Comparison of ENCODE assay signal across 8 cellular contexts in the genomic region with DNA sequence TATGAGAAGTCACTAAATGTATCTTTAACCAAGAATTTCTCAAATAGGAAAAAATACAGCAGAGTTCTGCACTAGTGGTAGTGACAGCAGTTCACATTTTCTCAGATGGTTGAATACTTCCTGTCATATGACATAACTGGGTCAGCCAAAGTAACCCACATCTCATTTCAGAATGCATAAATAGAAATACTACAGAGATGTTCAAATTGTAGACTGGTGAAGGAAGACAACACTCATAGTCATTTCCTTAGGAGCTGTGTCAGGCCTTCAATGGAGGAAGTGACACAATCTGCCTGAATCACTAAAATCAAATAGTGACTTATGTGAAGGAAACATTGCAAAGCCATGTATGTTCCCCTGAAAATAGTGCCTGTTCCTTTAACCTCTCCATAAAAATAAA.
DNase-seq lines count a peak whose midpoint lies in the region; ATAC-seq, FAIRE-seq and TF ChIP-seq lines count a peak whose summit lies in the region.

No MANE protein-coding gene starts in this region.

- H3K36me3 ChIP-seq in effector memory CD4-positive, alpha-beta T cell (ENCODE audit: control insufficient read depth, insufficient read depth, low read length) = no peaks in the 10 kb centered on the region

- no peak overlapping the region for H3K27ac Mint-ChIP-seq in nephron progenitor cell

- no peaks in the 10 kb centered on the region for H3K9me3 Mint-ChIP-seq in nephron progenitor cell

- no peaks in the 10 kb centered on the region for H3K27me3 ChIP-seq in effector memory CD4-positive, alpha-beta T cell (replicated peaks; ENCODE audit: control insufficient read depth, insufficient read depth, low read length, poor library complexity, severe bottlenecking)

- ATAC-seq in HG02884 (IDR thresholded peaks at IDR 0.05; ENCODE audit: unreplicated experiment) = peak; percentile 98

- peak; percentile 52 for FAIRE-seq in RCC 7860 (lab: Jason Lieb, UNC)

- H3K27me3 Mint-ChIP-seq in nephron progenitor cell (ENCODE audit: low read depth, poor library complexity) = no peaks in the 10 kb centered on the region

- H3K4me1 Mint-ChIP-seq in nephron progenitor cell = peaks cover 34% of the 10 kb centered on the region

- H3K4me1 ChIP-seq in effector memory CD4-positive, alpha-beta T cell (ENCODE audit: control insufficient read depth, insufficient read depth, low read length, poor library complexity, severe bottlenecking) = peaks cover 19% of the 10 kb centered on the region

- no peak overlapping the region for H3K4me3 ChIP-seq in effector memory CD4-positive, alpha-beta T cell (ENCODE audit: insufficient read depth, low read depth, low read length, poor library complexity, severe bottlenecking)

- no peak overlapping the region for H3K4me3 Mint-ChIP-seq in nephron progenitor cell

- DNase-seq in stimulated activated CD4-positive, alpha-beta T cell treated with anti-CD3 and anti-CD28 coated beads, Interleukin-1b, Interleukin-23, amount 100 ng/mL, for 48 hours = peak; percentile 2
- no peak for DNase-seq in stimulated activated CD4-positive, alpha-beta T cell treated with anti-CD3 and anti-CD28 coated beads, Interleukin-4, amount 100 ng/mL, for 1 hour
- peak; percentile 68 for DNase-seq in RCC 7860 (ENCODE audit: low spot score)
- peak in 2 of 3 donors; percentile 1 to 14 for DNase-seq in effector memory CD4-positive, alpha-beta T cell
- DNase-seq in putamen (ENCODE audit: low spot score) = peak; percentile 22
- DNase-seq in NCI-H526 treated with DMSO at 0.1 percent for 48 hours (lab: John Stamatoyannopoulos, UW) = no peak
- no peak for DNase-seq in nephron progenitor cell

- peak overlapping the region; percentile 45 for H3K27ac ChIP-seq in effector memory CD4-positive, alpha-beta T cell (ENCODE audit: insufficient read depth, low read length, poor library complexity, severe bottlenecking)

- H3K36me3 Mint-ChIP-seq in nephron progenitor cell (ENCODE audit: low read depth) = peaks cover 32% of the 10 kb centered on the region

- no peaks in the 10 kb centered on the region for H3K9me3 ChIP-seq in effector memory CD4-positive, alpha-beta T cell (ENCODE audit: control insufficient read depth, low read length)

- TF ChIP-seq CTCF in nephron progenitor cell (IDR thresholded peaks at IDR 0.05) = no peak

Comparison
In these comparisons a context has a peak if more than half of its experiments do, and no peak if none do; other contexts are left out.
1. DNase-seq: peak in stimulated activated CD4-positive, alpha-beta T cell treated with anti-CD3 and anti-CD28 coated beads, Interleukin-1b, Interleukin-23, amount 100 ng/mL, for 48 hours (single experiment), RCC 7860 (single experiment), effector memory CD4-positive, alpha-beta T cell (2 of 3) and putamen (single experiment); none in stimulated activated CD4-positive, alpha-beta T cell treated with anti-CD3 and anti-CD28 coated beads, Interleukin-4, amount 100 ng/mL, for 1 hour (single experiment), NCI-H526 treated with DMSO at 0.1 percent for 48 hours (single experiment) and nephron progenitor cell (single experiment).